24 cellular contexts compared by ENCODE assay signal in genomic region chr11:19845633-19846032, GRCh38.
"Had no signal": no experiment of that assay in that cellular context is flagged by ENCODE, and none has a peak within 500 bp of the region (broad histone marks: within the 10 kb centered on the region; RNA-seq: fewer than 3 reads in every experiment).

No MANE protein-coding gene starts in this region.

- H3K27ac ChIP-seq: brain microvascular endothelial cell, SJSA1 had no signal

- H3K9me3 ChIP-seq: SJSA1 had no signal

- H3K27me3 ChIP-seq: brain microvascular endothelial cell, SJSA1 had no signal

- H3K4me1 ChIP-seq: SJSA1 had no signal

- H3K4me3 ChIP-seq: SJSA1 had no signal

- H3K36me3 ChIP-seq: brain microvascular endothelial cell, SJSA1 had no signal

- ATAC-seq: activated CD4-positive, CD25-positive, alpha-beta regulatory T cell treated with anti-CD3 and anti-CD28 coated beads, Interleukin-2, amount 50 U/mL, for 24 hours; activated CD8-positive, alpha-beta T cell treated with anti-CD3 and anti-CD28 coated beads for 36 hours; activated T-cell treated with anti-CD3 and anti-CD28 coated beads, Interleukin-2, amount 50 U/mL, for 72 hours; Panc1; Right ventricle myocardium inferior; SK-N-SH treated with all-trans-retinoic acid at 6 μM for 48 hours had no signal

- DNase-seq: activated CD4-positive, alpha-beta T cell treated with anti-CD3 and anti-CD28 coated beads for 4 hours; activated CD8-positive, alpha-beta memory T cell treated with anti-CD3 and anti-CD28 coated beads, Interleukin-2, amount 50 U/mL, for 4 hours; activated CD8-positive, alpha-beta T cell treated with anti-CD3 and anti-CD28 coated beads for 36 hours; activated gamma-delta T cell treated with Interleukin-2 at 50 U/mL for 16 hours; activated naive CD4-positive, alpha-beta T cell treated with anti-CD3 and anti-CD28 coated beads, Interleukin-2, amount 10 ng/mL, durations not matched to agents 7 days and 5 days; activated naive CD8-positive, alpha-beta T cell treated with anti-CD3 and anti-CD28 coated beads for 36 hours; activated T-cell treated with anti-CD3 and anti-CD28 coated beads, Interleukin-2, amount 50 U/mL, for 72 hours; brain microvascular endothelial cell; MM.1S; NCI-H1105; NCI-H1436; NCI-H187 treated with DMSO at 0.1 percent for 48 hours; NCI-H2081 treated with DMSO at 0.1 percent for 48 hours; NCI-H2171 treated with DMSO at 0.1 percent for 48 hours; NCI-H226; NK-92 treated with Interleukin-12 subunit alpha and Interleukin-12 subunit beta, amount 100 ng/mL, for 24 hours; OCI-M1; RPMI8226; SW 1271 had no signal
